In genomic region chr19:6677495-6677894, GRCh38 we compare ENCODE assay signal across 19 cellular contexts. TPM values are rescaled to one million over a fixed set of nuclear protein-coding genes. Genes with fewer than 3 reads are reported as not detected.
DNase-seq lines count a peak whose midpoint lies in the region; ATAC-seq and TF ChIP-seq lines count a peak whose summit lies in the region.
"Had no signal": no experiment of that assay in that cellular context is flagged by ENCODE, and none has a peak within 500 bp of the region (broad histone marks: within the 10 kb centered on the region; RNA-seq: fewer than 3 reads in every experiment).

No MANE protein-coding gene starts in this region.

- CTCF ChIA-PET in activated CD4-positive, alpha-beta T cell treated with anti-CD3 and anti-CD28 coated beads for 36 hours (lab: Charles Lee): interaction anchor here (1.4 kb wide), 1 partner anchor 13 kb away, joined by 4 read pairs; no protein-coding TSS in a partner anchor

- H3K27me3 ChIP-seq in HUES64 (ENCODE audit: insufficient read depth, low read length) (no peaks in the 10 kb centered on the region), neutrophil (peaks cover 22% of the 10 kb centered on the region), left lung (peaks cover 0 to 12% of the 10 kb centered on the region in 2 donors)
- H3K27me3 ChIP-seq: brain microvascular endothelial cell, Peyer's patch, vagina had no signal

- H3K9me3 Mint-ChIP-seq in activated CD4-positive, alpha-beta T cell treated with anti-CD3 and anti-CD28 coated beads for 36 hours (ENCODE audit: low read depth): peaks cover 21% of the 10 kb centered on the region
- H3K9me3 Mint-ChIP-seq in effector memory CD8-positive, alpha-beta T cell: peaks cover 0 to 5% of the 10 kb centered on the region in 2 donors

- no peak for TF ChIP-seq CTCF in neutrophil (IDR thresholded peaks at IDR 0.05)
- TF ChIP-seq CTCF in left lung (IDR thresholded peaks at IDR 0.05): no peak

- no peak overlapping the region for H3K9ac ChIP-seq in HUES64 (ENCODE audit: low read depth, low read length)

- no peak for ATAC-seq in activated CD4-positive, alpha-beta T cell treated with anti-CD3 and anti-CD28 coated beads for 36 hours
- no peak for ATAC-seq in effector memory CD8-positive, alpha-beta T cell (replicated peaks)
- ATAC-seq in left lung (no peak), GM19351 (IDR thresholded peaks at IDR 0.05; ENCODE audit: unreplicated experiment) (no peak)

- H3K36me3 Mint-ChIP-seq in activated CD4-positive, alpha-beta T cell treated with anti-CD3 and anti-CD28 coated beads for 36 hours (ENCODE audit: low read depth): peaks cover 13% of the 10 kb centered on the region
- peaks cover 9% of the 10 kb centered on the region for H3K36me3 Mint-ChIP-seq in effector memory CD8-positive, alpha-beta T cell (ENCODE audit: insufficient read depth)

- H3K27me3 Mint-ChIP-seq in activated CD4-positive, alpha-beta T cell treated with anti-CD3 and anti-CD28 coated beads for 36 hours: no peaks in the 10 kb centered on the region
- no peaks in the 10 kb centered on the region for H3K27me3 Mint-ChIP-seq in effector memory CD8-positive, alpha-beta T cell

- H3K4me1 ChIP-seq in HUES64 (ENCODE audit: insufficient read depth, low read length) (peaks cover 4% of the 10 kb centered on the region), neutrophil (ENCODE audit: control insufficient read depth in 1 of 2, insufficient read depth in 1 of 2, low read depth in 1 of 2, low read length in 1 of 2) (peaks cover 30 to 33% of the 10 kb centered on the region in 2 experiments), left lung (peaks cover 0 to 21% of the 10 kb centered on the region in 2 donors)
- H3K4me1 ChIP-seq: vagina had no signal

- peak overlapping the region; percentile 53 for H3K4me3 ChIP-seq in HUES64 (ENCODE audit: low read length)
- peak overlapping the region in 1 of 2 experiments; percentile 43 for H3K4me3 ChIP-seq in neutrophil (ENCODE audit: low read depth in 1 of 2, low read length in 1 of 2)
- H3K4me3 ChIP-seq in left lung: no peak overlapping the region
- H3K4me3 ChIP-seq: dorsolateral prefrontal cortex, esophagus muscularis mucosa, Peyer's patch, SK-N-MC, vagina had no signal

- H3K27ac Mint-ChIP-seq in activated CD4-positive, alpha-beta T cell treated with anti-CD3 and anti-CD28 coated beads for 36 hours: peak overlapping the region; percentile 65
- peak overlapping the region; percentile 53 to 65 for H3K27ac Mint-ChIP-seq in effector memory CD8-positive, alpha-beta T cell
- H3K27ac Mint-ChIP-seq: activated naive CD4-positive, alpha-beta T cell treated with anti-CD3 and anti-CD28 coated beads for 36 hours; nephron had no signal

- POLR2A ChIA-PET in activated CD4-positive, alpha-beta T cell treated with anti-CD3 and anti-CD28 coated beads for 36 hours (lab: Charles Lee): no interaction called here

- H3K9me3 ChIP-seq in HUES64 (ENCODE audit: insufficient read depth, low read depth, low read length): peaks cover 13% of the 10 kb centered on the region; the same call in 1 of the 2 replicates
- no peaks in the 10 kb centered on the region for H3K9me3 ChIP-seq in neutrophil
- no peaks in the 10 kb centered on the region for H3K9me3 ChIP-seq in left lung
- H3K9me3 ChIP-seq: Peyer's patch, vagina had no signal

- WGBS in HUES64: 80% methylated on average over 9 of the region's 10 CpGs

- H3K27ac ChIP-seq in HUES64 (ENCODE audit: low read depth, low read length) (no peak overlapping the region), neutrophil (peak overlapping the region; percentile 27), left lung (no peak overlapping the region)
- H3K27ac ChIP-seq: brain microvascular endothelial cell, dorsolateral prefrontal cortex, esophagus muscularis mucosa, Peyer's patch, SK-N-MC, vagina had no signal

- intact Hi-C loops in activated CD4-positive, alpha-beta T cell treated with anti-CD3 and anti-CD28 coated beads for 36 hours (cut with DNase I, micrococcal nuclease): loop anchor here (5.0 kb wide), 1 partner anchor 520 kb away; no protein-coding TSS in a partner anchor
- intact Hi-C loops in left lung (cut with DNase I): no loop called here

- DNase-seq in activated CD4-positive, alpha-beta T cell treated with anti-CD3 and anti-CD28 coated beads for 36 hours: no peak
- DNase-seq in activated CD4-positive, alpha-beta T cell treated with anti-CD3 and anti-CD28 coated beads for 48 hours: no peak
- DNase-seq in effector memory CD8-positive, alpha-beta T cell: no peak
- DNase-seq in left lung: no peak
- no peak for DNase-seq in MV-4-11 (lab: John Stamatoyannopoulos, UW)
- DNase-seq: brain microvascular endothelial cell, NCI-H1417 treated with DMSO at 0.1 percent for 48 hours, NCI-H2171 treated with DMSO at 0.1 percent for 48 hours had no signal

- H3K36me3 ChIP-seq in HUES64 (ENCODE audit: insufficient read depth, low read length) (no peaks in the 10 kb centered on the region), neutrophil (no peaks in the 10 kb centered on the region), left lung (peaks cover 0 to 64% of the 10 kb centered on the region in 2 donors)
- H3K36me3 ChIP-seq: brain microvascular endothelial cell, Peyer's patch, vagina had no signal

- H3K4me1 Mint-ChIP-seq in activated CD4-positive, alpha-beta T cell treated with anti-CD3 and anti-CD28 coated beads for 36 hours: peaks cover 59% of the 10 kb centered on the region
- peaks cover 44% of the 10 kb centered on the region in 2 donors for H3K4me1 Mint-ChIP-seq in effector memory CD8-positive, alpha-beta T cell (ENCODE audit: low read depth in 2 of 2)
- H3K4me1 Mint-ChIP-seq: nephron had no signal

- H3K4me3 Mint-ChIP-seq in activated CD4-positive, alpha-beta T cell treated with anti-CD3 and anti-CD28 coated beads for 36 hours: peak overlapping the region; percentile 42
- peak overlapping the region; percentile 62 to 75 for H3K4me3 Mint-ChIP-seq in effector memory CD8-positive, alpha-beta T cell
- H3K4me3 Mint-ChIP-seq: activated naive CD4-positive, alpha-beta T cell treated with anti-CD3 and anti-CD28 coated beads for 36 hours; nephron had no signal

RNA-seq across cellular contexts. Expression of gene TNFSF14, which starts 7.5 kb away (rescaled TPM):
- 10 to 100 TPM; 31.8 to 33.0 TPM for total RNA-seq in activated CD4-positive, alpha-beta T cell treated with anti-CD3 and anti-CD28 coated beads for 36 hours
- not detected for polyA plus RNA-seq in HUES64 (2013, experiment 1 of 2)
- polyA plus RNA-seq in HUES64 (2013, experiment 2 of 2): not detected
- total RNA-seq in left lung: 1 to 10 TPM; 2.1 to 6.2 TPM
- total RNA-seq: A673 had no signal

RNA-seq across cellular contexts. Expression of gene C3, which starts 43.0 kb away (rescaled TPM):
- 1 to 10 TPM in 1 of 2 experiments, under 1 TPM in 1; 0.93 to 1.0 TPM for total RNA-seq in activated CD4-positive, alpha-beta T cell treated with anti-CD3 and anti-CD28 coated beads for 36 hours
- 1.3 TPM for polyA plus RNA-seq in HUES64 (2013, experiment 1 of 2)
- 1.6 TPM for polyA plus RNA-seq in HUES64 (2013, experiment 2 of 2)
- 100 to 1,000 TPM; 748 to 881 TPM for total RNA-seq in left lung

RNA-seq across cellular contexts. Expression of gene GPR108, which starts 59.9 kb away (rescaled TPM):
- 10 to 100 TPM; 58.8 to 59.9 TPM for total RNA-seq in activated CD4-positive, alpha-beta T cell treated with anti-CD3 and anti-CD28 coated beads for 36 hours
- 22.0 TPM for polyA plus RNA-seq in HUES64 (2013, experiment 1 of 2)
- 17.8 TPM for polyA plus RNA-seq in HUES64 (2013, experiment 2 of 2)
- 10 to 100 TPM; 64.1 to 81.7 TPM for total RNA-seq in left lung

Comparison
In these comparisons a context has a peak if more than half of its experiments do, and no peak if none do; other contexts are left out.
1. RNA of gene TNFSF14, which starts 7.5 kb away (total RNA-seq): 31.8 to 33.0 TPM in activated CD4-positive, alpha-beta T cell treated with anti-CD3 and anti-CD28 coated beads for 36 hours; 2.1 to 6.2 TPM in left lung; every median in the first group is over 4 times any median in the second.
2. RNA of gene C3, which starts 43.0 kb away (total RNA-seq): 748 to 881 TPM in left lung; 0.93 to 1.0 TPM in activated CD4-positive, alpha-beta T cell treated with anti-CD3 and anti-CD28 coated beads for 36 hours; every median in the first group is over 100 times any median in the second.
3. intact Hi-C loops: an anchor here in activated CD4-positive, alpha-beta T cell treated with anti-CD3 and anti-CD28 coated beads for 36 hours (5.0 kb wide); none called in left lung.